ENCODE assay signal across 9 cellular contexts in genomic region chr3:72288955-72289707, GRCh38.
DNase-seq lines count a peak whose midpoint lies in the region; ATAC-seq and TF ChIP-seq lines count a peak whose summit lies in the region.
"Had no signal": no experiment of that assay in that cellular context is flagged by ENCODE, and none has a peak within 500 bp of the region (broad histone marks: within the 10 kb centered on the region; RNA-seq: fewer than 3 reads in every experiment).

No MANE protein-coding gene starts in this region.

- H3K9me3 Mint-ChIP-seq in naive thymus-derived CD4-positive, alpha-beta T cell: no peaks in the 10 kb centered on the region

- POLR2A ChIA-PET in naive thymus-derived CD4-positive, alpha-beta T cell (lab: Charles Lee): interaction anchor here (0.9 to 1.1 kb wide), 2 partner anchors 17 to 152 kb away, joined by 3 read pairs; no protein-coding TSS in a partner anchor

- H3K36me3 ChIP-seq in SK-N-MC (ENCODE audit: insufficient read depth, low read length): no peaks in the 10 kb centered on the region
- no peaks in the 10 kb centered on the region for H3K36me3 ChIP-seq in naive thymus-derived CD4-positive, alpha-beta T cell (ENCODE audit: control insufficient read depth in 2 of 3, insufficient read depth in 3 of 3, low read length in 3 of 3)

- DNase-seq in CMK (ENCODE audit: low read depth) (peak; percentile 64), SK-N-MC (ENCODE audit: low read depth, low spot score) (peak; percentile 18), epithelial cell of esophagus (ENCODE audit: low read depth) (peak; percentile 71)
- peak in 5 of 9 donors; percentile 24 to 49 (median 28) for DNase-seq in naive thymus-derived CD4-positive, alpha-beta T cell

- intact Hi-C loops in naive thymus-derived CD4-positive, alpha-beta T cell (cut with micrococcal nuclease): no loop called here

- H3K9me3 ChIP-seq in SK-N-MC (ENCODE audit: low read depth, low read length): no peaks in the 10 kb centered on the region
- no peaks in the 10 kb centered on the region for H3K9me3 ChIP-seq in naive thymus-derived CD4-positive, alpha-beta T cell (ENCODE audit: control insufficient read depth in 2 of 3, low read length in 3 of 3)

- peaks cover 0 to 12% of the 10 kb centered on the region in 2 donors for H3K4me1 ChIP-seq in naive thymus-derived CD4-positive, alpha-beta T cell (ENCODE audit: control insufficient read depth in 2 of 2, insufficient read depth in 2 of 2, low read length in 2 of 2)

- CTCF ChIA-PET in naive thymus-derived CD4-positive, alpha-beta T cell (lab: Charles Lee): no interaction called here

- H3K4me1 Mint-ChIP-seq in naive thymus-derived CD4-positive, alpha-beta T cell: peaks cover 12 to 25% (median 17%) of the 10 kb centered on the region in 7 donors

- peaks cover 0 to 20% (median 0%) of the 10 kb centered on the region in 5 donors for H3K27me3 Mint-ChIP-seq in naive thymus-derived CD4-positive, alpha-beta T cell

- H3K36me3 Mint-ChIP-seq in naive thymus-derived CD4-positive, alpha-beta T cell: no peaks in the 10 kb centered on the region

- H3K4me3 ChIP-seq in SK-N-MC (peak overlapping the region; percentile 64), epithelial cell of esophagus (ENCODE audit: low read length) (no peak overlapping the region)
- H3K4me3 ChIP-seq in naive thymus-derived CD4-positive, alpha-beta T cell (ENCODE audit: low read length): peak overlapping the region; percentile 57

- ATAC-seq in GM21717 (IDR thresholded peaks at IDR 0.05; ENCODE audit: unreplicated experiment) (peak; percentile 47), HG03520 (IDR thresholded peaks at IDR 0.05; ENCODE audit: unreplicated experiment) (no peak), HG02588 (IDR thresholded peaks at IDR 0.05; ENCODE audit: unreplicated experiment) (no peak), GM18520 (IDR thresholded peaks at IDR 0.05; ENCODE audit: unreplicated experiment) (no peak)
- peak; percentile 53 for ATAC-seq in naive thymus-derived CD4-positive, alpha-beta T cell

- no peaks in the 10 kb centered on the region for H3K27me3 ChIP-seq in naive thymus-derived CD4-positive, alpha-beta T cell (ENCODE audit: control insufficient read depth in 2 of 2, insufficient read depth in 2 of 2, low read length in 2 of 2)

- peak overlapping the region in 6 of 9 donors; percentile 41 to 85 (median 66) for H3K27ac Mint-ChIP-seq in naive thymus-derived CD4-positive, alpha-beta T cell

- TF ChIP-seq CTCF in epithelial cell of esophagus (IDR thresholded peaks at IDR 0.05; ENCODE audit: insufficient read depth, low read depth, low read length, missing control alignments): no peak

- H3K9ac ChIP-seq in SK-N-MC (ENCODE audit: insufficient read length): no peak overlapping the region
- H3K9ac ChIP-seq: KMS-11 had no signal

- no peak overlapping the region for H3K27ac ChIP-seq in SK-N-MC
- no peak overlapping the region for H3K27ac ChIP-seq in naive thymus-derived CD4-positive, alpha-beta T cell (ENCODE audit: low read depth, low read length)
- H3K27ac ChIP-seq: KMS-11 had no signal

- peak overlapping the region; percentile 62 to 96 (median 86) for H3K4me3 Mint-ChIP-seq in naive thymus-derived CD4-positive, alpha-beta T cell

Comparison
In these comparisons a context has a peak if more than half of its experiments do, and no peak if none do; other contexts are left out.
1. DNase-seq: peak in every context shown above with its lines; median percentile 71 in epithelial cell of esophagus; 64 in CMK; 28 in naive thymus-derived CD4-positive, alpha-beta T cell; 18 in SK-N-MC.
2. ATAC-seq: peak in GM21717 (single experiment) and naive thymus-derived CD4-positive, alpha-beta T cell (single experiment); none in HG03520 (single experiment), HG02588 (single experiment) and GM18520 (single experiment).